ENCODE assay signal across 25 cellular contexts in genomic region chr2:221612171-221612570, GRCh38.
"Had no signal": no experiment of that assay in that cellular context is flagged by ENCODE, and none has a peak within 500 bp of the region (broad histone marks: within the 10 kb centered on the region; RNA-seq: fewer than 3 reads in every experiment).

No MANE protein-coding gene starts in this region.

- H3K36me3 Mint-ChIP-seq: activated naive CD4-positive, alpha-beta T cell treated with anti-CD3 and anti-CD28 coated beads, Interleukin-2, amount 10 ng/mL, durations not matched to agents 7 days and 5 days; activated naive CD8-positive, alpha-beta T cell treated with anti-CD3 and anti-CD28 coated beads for 36 hours had no signal

- H3K9me3 Mint-ChIP-seq: activated CD8-positive, alpha-beta T cell treated with anti-CD3 and anti-CD28 coated beads for 36 hours; activated naive CD4-positive, alpha-beta T cell treated with anti-CD3 and anti-CD28 coated beads, Interleukin-2, amount 10 ng/mL, durations not matched to agents 7 days and 5 days; activated naive CD8-positive, alpha-beta T cell treated with anti-CD3 and anti-CD28 coated beads for 36 hours; activated T-cell treated with anti-CD3 and anti-CD28 coated beads, Interleukin-2, amount 50 U/mL, for 72 hours; activated T-helper 2 cell treated with anti-CD3 and anti-CD28 coated beads, Interferon-gamma antibody, Interleukin-2, Interleukin-4, amounts not matched to agents 10 μg/mL and 5 μg/mL and 100 μg/mL, durations not matched to agents 14 hours and 24 hours and 36 hours had no signal

- H3K27me3 ChIP-seq: brain microvascular endothelial cell, cardiac muscle cell, MG63, Peyer's patch, SJSA1 had no signal

- H3K27ac ChIP-seq: brain microvascular endothelial cell, cardiac muscle cell, KMS-11, Peyer's patch, RWPE1, SJSA1 had no signal

- H3K9me3 ChIP-seq: MG63, Peyer's patch, SJSA1 had no signal

- H3K4me2 ChIP-seq: KMS-11 had no signal

- H3K4me1 Mint-ChIP-seq: activated naive CD4-positive, alpha-beta T cell treated with anti-CD3 and anti-CD28 coated beads, Interleukin-2, amount 10 ng/mL, durations not matched to agents 7 days and 5 days; activated naive CD8-positive, alpha-beta T cell treated with anti-CD3 and anti-CD28 coated beads for 36 hours had no signal

- H3K36me3 ChIP-seq: brain microvascular endothelial cell, cardiac muscle cell, MG63, Peyer's patch, SJSA1 had no signal

- ATAC-seq: activated CD4-positive, CD25-positive, alpha-beta regulatory T cell treated with anti-CD3 and anti-CD28 coated beads, Interleukin-2, amount 50 U/mL, for 24 hours; activated CD8-positive, alpha-beta T cell treated with anti-CD3 and anti-CD28 coated beads for 36 hours; activated T-cell treated with anti-CD3 and anti-CD28 coated beads, Interleukin-2, amount 50 U/mL, for 72 hours; SK-N-SH treated with all-trans-retinoic acid at 6 μM for 48 hours had no signal

- H3K27me3 Mint-ChIP-seq: activated naive CD4-positive, alpha-beta T cell treated with anti-CD3 and anti-CD28 coated beads, Interleukin-2, amount 10 ng/mL, durations not matched to agents 7 days and 5 days had no signal

- DNase-seq: activated CD4-positive, alpha-beta T cell treated with anti-CD3 and anti-CD28 coated beads for 4 hours; activated CD8-positive, alpha-beta memory T cell treated with anti-CD3 and anti-CD28 coated beads, Interleukin-2, amount 50 U/mL, for 4 hours; activated CD8-positive, alpha-beta T cell treated with anti-CD3 and anti-CD28 coated beads for 36 hours; activated gamma-delta T cell treated with Interleukin-2 at 50 U/mL for 16 hours; activated naive CD4-positive, alpha-beta T cell treated with anti-CD3 and anti-CD28 coated beads, Interleukin-2, amount 10 ng/mL, durations not matched to agents 7 days and 5 days; activated naive CD8-positive, alpha-beta T cell treated with anti-CD3 and anti-CD28 coated beads for 36 hours; activated T-cell treated with anti-CD3 and anti-CD28 coated beads, Interleukin-2, amount 50 U/mL, for 72 hours; brain microvascular endothelial cell; MG63; MV-4-11; NCI-H1105 treated with DMSO at 0.1 percent for 48 hours; NCI-H1436 treated with DMSO at 0.1 percent for 48 hours; NCI-H187; NCI-H2081 treated with DMSO at 0.1 percent for 48 hours; NCI-H226; Peyer's patch; Right ventricle myocardium superior; SW 1271 had no signal

- H3K4me1 ChIP-seq: Peyer's patch, SJSA1 had no signal

- H3K9ac ChIP-seq: KMS-11 had no signal

- H3K27ac Mint-ChIP-seq: activated CD8-positive, alpha-beta T cell treated with anti-CD3 and anti-CD28 coated beads for 36 hours; activated naive CD4-positive, alpha-beta T cell treated with anti-CD3 and anti-CD28 coated beads, Interleukin-2, amount 10 ng/mL, durations not matched to agents 7 days and 5 days; activated naive CD8-positive, alpha-beta T cell treated with anti-CD3 and anti-CD28 coated beads for 36 hours; activated T-cell treated with anti-CD3 and anti-CD28 coated beads, Interleukin-2, amount 50 U/mL, for 72 hours; activated T-helper 2 cell treated with anti-CD3 and anti-CD28 coated beads, Interferon-gamma antibody, Interleukin-2, Interleukin-4, amounts not matched to agents 10 μg/mL and 5 μg/mL and 100 μg/mL, durations not matched to agents 14 hours and 24 hours and 36 hours had no signal

- H3K4me3 Mint-ChIP-seq: activated CD8-positive, alpha-beta T cell treated with anti-CD3 and anti-CD28 coated beads for 36 hours; activated naive CD4-positive, alpha-beta T cell treated with anti-CD3 and anti-CD28 coated beads, Interleukin-2, amount 10 ng/mL, durations not matched to agents 7 days and 5 days; activated naive CD8-positive, alpha-beta T cell treated with anti-CD3 and anti-CD28 coated beads for 36 hours; activated T-cell treated with anti-CD3 and anti-CD28 coated beads, Interleukin-2, amount 50 U/mL, for 72 hours had no signal

- H3K4me3 ChIP-seq: cardiac muscle cell, MG63, Peyer's patch, SJSA1 had no signal
